ENCODE assay signal across 8 cellular contexts in genomic region chr2:111897924-111898702, GRCh38. TPM values are rescaled to one million over a fixed set of nuclear protein-coding genes. Genes with fewer than 3 reads are reported as not detected.
DNase-seq lines count a peak whose midpoint lies in the region; ATAC-seq and TF ChIP-seq lines count a peak whose summit lies in the region.

Gene MERTK (plus strand): TSS chr2:111898607. CDS start chr2:111898736, 129 bp downstream.

- H3K27me3 ChIP-seq in H9 (ENCODE audit: insufficient read depth, low read length) (peaks cover 4% of the 10 kb centered on the region; the same call in 1 of the 2 replicates), layer of hippocampus (ENCODE audit: control insufficient read depth, insufficient read depth, low read length) (no peaks in the 10 kb centered on the region)

- H3K4me1 ChIP-seq in H9 (ENCODE audit: insufficient read depth, low read length) = no peaks in the 10 kb centered on the region

- no peak within 1 kb of the TSS for H2AK5ac ChIP-seq in H9 (ENCODE audit: insufficient read length, low read length)

- H3K14ac ChIP-seq in H9 (ENCODE audit: insufficient read depth, low read length) = peak within 1 kb of the TSS; percentile 69; the same call in 1 of the 2 replicates

- no peaks in the 10 kb centered on the region; a peak in 1 of 7 replicates for H3K36me3 Mint-ChIP-seq in H9 (ENCODE audit: insufficient read depth in 1 of 3, low read depth in 3 of 3)

- peak; percentile 79 to 85 for ATAC-seq in activated CD4-positive, CD25-positive, alpha-beta regulatory T cell treated with anti-CD3 and anti-CD28 coated beads, Interleukin-2, amount 50 U/mL, for 24 hours
- no peak for ATAC-seq in GM19351 (IDR thresholded peaks at IDR 0.05; ENCODE audit: unreplicated experiment)

- no peak within 1 kb of the TSS for H4K5ac ChIP-seq in H9 (ENCODE audit: insufficient read length, low read depth, low read length)

- H3K27ac ChIP-seq in H9 (ENCODE audit: insufficient read length, low read depth, low read length) = no peak within 1 kb of the TSS
- H3K27ac ChIP-seq in cingulate gyrus (ENCODE audit: low read depth, low read length) = peak within 1 kb of the TSS; percentile 89
- peak within 1 kb of the TSS; percentile 87 for H3K27ac ChIP-seq in layer of hippocampus (ENCODE audit: low read depth, low read length)

- no peak within 1 kb of the TSS for H3T11ph ChIP-seq in H9 (ENCODE audit: low read length)

- H4K20me1 ChIP-seq in H9 (ENCODE audit: control insufficient read depth, insufficient read depth, insufficient read length) = no peaks in the 10 kb centered on the region

- H3K27ac Mint-ChIP-seq in H9 = peak within 1 kb of the TSS; percentile 77 to 97 (median 90); a peak in 5 of 7 replicates

- DNase-seq in DMS79 treated with DMSO at 0.1 percent for 48 hours (lab: John Stamatoyannopoulos, UW) (peak; percentile 84), H9 (peak; percentile 94), NCI-H2196 treated with DMSO at 0.1 percent for 48 hours (lab: John Stamatoyannopoulos, UW; ENCODE audit: unreplicated experiment) (peak; percentile 74)
- peak; percentile 60 for DNase-seq in stimulated activated CD4-positive, alpha-beta T cell treated with anti-CD3 and anti-CD28 coated beads, Interleukin-1b, Interleukin-23, amount 100 ng/mL, for 48 hours

- no peak within 1 kb of the TSS for H2BK15ac ChIP-seq in H9 (ENCODE audit: low read depth, low read length)

- peak; percentile 56; the same call in 2 of the 3 replicates for TF ChIP-seq CTCF in H9 (conservative IDR thresholded peaks at IDR 0.05)

- H3K9ac ChIP-seq in H9 (ENCODE audit: extremely low read depth, insufficient read length, low read length) = peak within 1 kb of the TSS; percentile 52

- no peak within 1 kb of the TSS for H2AFZ ChIP-seq in H9 (ENCODE audit: low read length)

- H3K79me2 ChIP-seq in H9 (ENCODE audit: insufficient read depth, low read length) = no peaks in the 10 kb centered on the region

- no peak within 1 kb of the TSS for H4K8ac ChIP-seq in H9 (replicated peaks; ENCODE audit: insufficient read length, low read depth, low read length)

- no peak within 1 kb of the TSS for H4K91ac ChIP-seq in H9 (ENCODE audit: insufficient read length, low read depth, low read length)

- H3K4me2 ChIP-seq in H9 (ENCODE audit: insufficient read depth, insufficient read length, low read length) = peak within 1 kb of the TSS; percentile 79

- no peak within 1 kb of the TSS for H3K23ac ChIP-seq in H9 (ENCODE audit: insufficient read length, low read depth, low read length)

- H3K9me3 Mint-ChIP-seq in H9 = no peaks in the 10 kb centered on the region

- H3K79me1 ChIP-seq in H9 (ENCODE audit: insufficient read depth, low read depth, low read length, poor library complexity, severe bottlenecking) = no peaks in the 10 kb centered on the region

- H2BK12ac ChIP-seq in H9 (ENCODE audit: insufficient read length, low read depth, low read length) = no peak within 1 kb of the TSS

- H2BK20ac ChIP-seq in H9 (ENCODE audit: low read depth, low read length, poor library complexity, severe bottlenecking) = no peak within 1 kb of the TSS

- WGBS in H9 (ENCODE audit: extremely low coverage, insufficient read length, low lambda C conversion rate) = no CpG with 5 or more reads among the region's 71 CpGs

- no peak within 1 kb of the TSS for H2BK120ac ChIP-seq in H9 (ENCODE audit: low read depth, low read length, poor library complexity, severe bottlenecking)

- no peaks in the 10 kb centered on the region for H3K9me3 ChIP-seq in H9 (ENCODE audit: control insufficient read depth, low read depth, low read length)

- peaks cover 6% of the 10 kb centered on the region for H3K23me2 ChIP-seq in H9 (ENCODE audit: insufficient read length, low read depth, low read length, poor library complexity, severe bottlenecking)

- no peak within 1 kb of the TSS for H3K4ac ChIP-seq in H9 (ENCODE audit: low read depth, low read length)

- no peak within 1 kb of the TSS for H2BK5ac ChIP-seq in H9 (ENCODE audit: insufficient read length, low read length)

- H3K27me3 Mint-ChIP-seq in H9 (ENCODE audit: low read depth) = peaks cover 50% of the 10 kb centered on the region

- peaks cover 24 to 29% of the 10 kb centered on the region in 2 experiments for H3K4me1 Mint-ChIP-seq in H9

- H3K4me3 Mint-ChIP-seq in H9 = peak within 1 kb of the TSS; percentile 89 to 92

- H3K56ac ChIP-seq in H9 (ENCODE audit: insufficient read length, low read depth, low read length) = no peak within 1 kb of the TSS

- no peak within 1 kb of the TSS for H3K18ac ChIP-seq in H9 (ENCODE audit: insufficient read length, low read depth, low read length)

RNA-seq across cellular contexts. Expression of gene MERTK, which starts in this region (rescaled TPM):
- total RNA-seq in H9 (2021) = 4.2 and 4.8 TPM in 2 replicates
